ENCODE assay signal across 21 cellular contexts in the genomic region with DNA sequence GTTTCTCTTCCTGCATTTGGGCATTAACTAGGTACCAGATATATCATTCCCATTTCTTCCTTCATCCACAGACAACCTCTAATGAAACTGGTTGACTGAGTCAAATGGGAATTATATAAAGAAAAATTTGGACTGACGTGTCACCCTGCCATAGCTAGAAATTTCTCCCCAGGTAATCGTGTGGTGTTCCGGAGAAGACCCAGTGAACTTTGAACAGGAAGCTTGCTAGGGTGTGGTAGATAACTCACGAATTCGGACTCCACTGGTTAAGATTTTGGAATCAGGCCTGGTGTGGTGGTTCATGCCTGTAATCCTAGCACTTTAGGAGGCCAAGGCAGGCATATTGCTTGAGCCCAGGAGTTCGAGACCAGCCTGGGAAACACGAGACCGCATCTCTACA.
"Had no signal": no experiment of that assay in that cellular context is flagged by ENCODE, and none has a peak within 500 bp of the region (broad histone marks: within the 10 kb centered on the region; RNA-seq: fewer than 3 reads in every experiment).

No MANE protein-coding gene starts in this region.

- H3K9me3 ChIP-seq: esophagus muscularis mucosa, gastroesophageal sphincter, left ventricle myocardium inferior, lower lobe of right lung, psoas muscle, suprapubic skin, thyroid gland had no signal

- H3K4me3 ChIP-seq: esophagus muscularis mucosa, gastroesophageal sphincter, left ventricle myocardium inferior, lower lobe of right lung, psoas muscle, smooth muscle cell, suprapubic skin, thyroid gland had no signal

- H3K4me2 ChIP-seq: smooth muscle cell had no signal

- H3K9me3 Mint-ChIP-seq: memory B cell; naive thymus-derived CD4-positive, alpha-beta T cell; nephron progenitor cell; stimulated activated effector memory CD8-positive, alpha-beta T cell treated with anti-CD3 and anti-CD28 coated beads, Interleukin-12 subunit alpha, Interleukin-12 subunit beta, amount 100 ng/mL, for 72 hours; type B pancreatic cell had no signal

- H3K4me1 ChIP-seq: psoas muscle, thyroid gland had no signal

- H3K27me3 Mint-ChIP-seq: memory B cell, type B pancreatic cell had no signal

- H3K27me3 ChIP-seq: esophagus muscularis mucosa, gastroesophageal sphincter, suprapubic skin, thyroid gland had no signal

- H3K36me3 Mint-ChIP-seq: stimulated activated effector memory CD8-positive, alpha-beta T cell treated with anti-CD3 and anti-CD28 coated beads, Interleukin-12 subunit alpha, Interleukin-12 subunit beta, amount 100 ng/mL, for 72 hours had no signal

- ATAC-seq: gastroesophageal sphincter; lower lobe of right lung; naive thymus-derived CD4-positive, alpha-beta T cell; psoas muscle; sciatic nerve; stimulated activated effector memory CD8-positive, alpha-beta T cell treated with anti-CD3 and anti-CD28 coated beads, Interleukin-12 subunit alpha, Interleukin-12 subunit beta, amount 100 ng/mL, for 72 hours; stimulated activated naive CD8-positive, alpha-beta T cell treated with anti-CD3 and anti-CD28 coated beads, Interleukin-15, Interleukin-2, amounts not matched to agents 100 U/mL and 50 U/mL, for 24 hours had no signal

- H3K4me3 Mint-ChIP-seq: memory B cell; naive thymus-derived CD4-positive, alpha-beta T cell; nephron progenitor cell; stimulated activated effector memory CD8-positive, alpha-beta T cell treated with anti-CD3 and anti-CD28 coated beads, Interleukin-12 subunit alpha, Interleukin-12 subunit beta, amount 100 ng/mL, for 72 hours; type B pancreatic cell had no signal

- DNase-seq: effector memory CD4-positive, alpha-beta T cell; glutamatergic neuron; left ventricle myocardium inferior; lower lobe of right lung; midbrain; naive thymus-derived CD4-positive, alpha-beta T cell; nephron progenitor cell; psoas muscle; retina; stimulated activated CD4-positive, alpha-beta T cell treated with anti-CD3 and anti-CD28 coated beads, Interleukin-2, amount 100 ng/mL, for 48 hours; stimulated activated CD8-positive, alpha-beta memory T cell treated with anti-CD3 and anti-CD28 coated beads, Interleukin-4, amount 100 ng/mL, for 48 hours; stimulated activated naive CD8-positive, alpha-beta T cell treated with anti-CD3 and anti-CD28 coated beads, Interleukin-15, Interleukin-2, amounts not matched to agents 100 U/mL and 50 U/mL, for 24 hours; thyroid gland had no signal

- H3K4me1 Mint-ChIP-seq: stimulated activated effector memory CD8-positive, alpha-beta T cell treated with anti-CD3 and anti-CD28 coated beads, Interleukin-12 subunit alpha, Interleukin-12 subunit beta, amount 100 ng/mL, for 72 hours had no signal

- H3K27ac Mint-ChIP-seq: memory B cell; naive thymus-derived CD4-positive, alpha-beta T cell; nephron progenitor cell; stimulated activated effector memory CD8-positive, alpha-beta T cell treated with anti-CD3 and anti-CD28 coated beads, Interleukin-12 subunit alpha, Interleukin-12 subunit beta, amount 100 ng/mL, for 72 hours; type B pancreatic cell had no signal

- H3K27ac ChIP-seq: esophagus muscularis mucosa, gastroesophageal sphincter, left ventricle myocardium inferior, lower lobe of right lung, psoas muscle, suprapubic skin, thyroid gland had no signal
